21 cellular contexts compared by ENCODE assay signal in genomic region chr20:13644010-13644409, GRCh38. TPM values are rescaled to one million over a fixed set of nuclear protein-coding genes. Genes with fewer than 3 reads are reported as not detected.
DNase-seq lines count a peak whose midpoint lies in the region; ATAC-seq and TF ChIP-seq lines count a peak whose summit lies in the region.
"Had no signal": no experiment of that assay in that cellular context is flagged by ENCODE, and none has a peak within 500 bp of the region (broad histone marks: within the 10 kb centered on the region; RNA-seq: fewer than 3 reads in every experiment).

No MANE protein-coding gene starts in this region.

- no peak for ATAC-seq in SK-N-SH treated with all-trans-retinoic acid at 6 μM for 48 hours
- no peak for ATAC-seq in GM19035 (IDR thresholded peaks at IDR 0.05; ENCODE audit: unreplicated experiment)
- ATAC-seq: left cardiac atrium, Panc1, WTC11 had no signal

- intact Hi-C loops in PC-9 (cut with micrococcal nuclease; ENCODE audit: unreplicated experiment) = no loop called here

- H3K4me3 ChIP-seq in SK-N-SH (ENCODE audit: low read depth in 2 of 2, low read length in 1 of 2) = no peak overlapping the region
- H3K4me3 ChIP-seq in PC-9 = no peak overlapping the region
- no peak overlapping the region for H3K4me3 ChIP-seq in endodermal cell (ENCODE audit: low read length)
- H3K4me3 ChIP-seq: esophagus muscularis mucosa, tibial nerve had no signal

- POLR2A ChIA-PET in SK-N-SH (lab: Yijun Ruan, JAX) (no interaction called here), PC-9 (lab: Charles Lee; ENCODE audit: unreplicated experiment) (no interaction called here)

- TF ChIP-seq RAD21 in SK-N-SH (IDR thresholded peaks at IDR 0.05; ENCODE audit: low read length) = no peak

- H3K27ac Mint-ChIP-seq in endodermal cell = no peak overlapping the region
- no peak overlapping the region for H3K27ac Mint-ChIP-seq in T-helper 2 cell treated with Interferon-gamma antibody and Interleukin-4, amounts not matched to agents 5 μg/mL and 100 μg/mL, for 36 hours
- H3K27ac Mint-ChIP-seq: WTC11 had no signal

- 67% methylated on average over 4 of the region's 4 CpGs for WGBS in SK-N-SH (ENCODE audit: low lambda C conversion rate)
- WGBS in endodermal cell (ENCODE audit: insufficient coverage in 1 of 2, insufficient read length in 1 of 2), 2 experiments = 88 to 93% methylated on average over 2 to 4 of the region's 4 CpGs

- H3F3A ChIP-seq in SK-N-SH (replicated peaks; ENCODE audit: insufficient read depth) (peaks cover 3% of the 10 kb centered on the region), PC-9 (ENCODE audit: insufficient read depth, low read depth) (no peaks in the 10 kb centered on the region)

- H3K4me3 Mint-ChIP-seq in endodermal cell = no peak overlapping the region
- H3K4me3 Mint-ChIP-seq in T-helper 2 cell treated with Interferon-gamma antibody and Interleukin-4, amounts not matched to agents 5 μg/mL and 100 μg/mL, for 36 hours = no peak overlapping the region
- H3K4me3 Mint-ChIP-seq: WTC11 had no signal

- H3K27ac ChIP-seq in SK-N-SH (ENCODE audit: low read depth in 2 of 2, low read length in 1 of 2) = no peak overlapping the region
- H3K27ac ChIP-seq in PC-9 = no peak overlapping the region
- no peak overlapping the region for H3K27ac ChIP-seq in endodermal cell (ENCODE audit: low read depth, low read length)
- H3K27ac ChIP-seq: esophagus muscularis mucosa, tibial nerve had no signal

- peaks cover 27% of the 10 kb centered on the region for H3K4me1 Mint-ChIP-seq in endodermal cell
- peaks cover 3% of the 10 kb centered on the region for H3K4me1 Mint-ChIP-seq in T-helper 2 cell treated with Interferon-gamma antibody and Interleukin-4, amounts not matched to agents 5 μg/mL and 100 μg/mL, for 36 hours (ENCODE audit: low read depth)

- peaks cover 2% of the 10 kb centered on the region for H3K27me3 Mint-ChIP-seq in endodermal cell (ENCODE audit: insufficient read depth)
- peaks cover 8% of the 10 kb centered on the region for H3K27me3 Mint-ChIP-seq in T-helper 2 cell treated with Interferon-gamma antibody and Interleukin-4, amounts not matched to agents 5 μg/mL and 100 μg/mL, for 36 hours (ENCODE audit: low read depth)

- DNase-seq in SK-N-SH (no peak), PC-9 (peak in 1 of 2 experiments; percentile 62), endodermal cell (no peak), OCI-M1 (lab: John Stamatoyannopoulos, UW) (no peak)
- DNase-seq in T-helper 2 cell treated with Interferon-gamma antibody and Interleukin-4, amounts not matched to agents 5 μg/mL and 100 μg/mL, for 36 hours (ENCODE audit: low spot score) = no peak
- no peak for DNase-seq in stimulated activated CD8-positive, alpha-beta memory T cell treated with anti-CD3 and anti-CD28 coated beads, Interleukin-4, amount 100 ng/mL, for 48 hours
- DNase-seq: activated effector memory CD4-positive, alpha-beta T cell treated with anti-CD3 and anti-CD28 coated beads, Interleukin-2, amount 50 U/mL, for 16 hours; anterior cingulate cortex; hippocampal formation; Kasumi-1; left cardiac atrium; NCI-H187 treated with DMSO at 0.1 percent for 48 hours; occipital lobe; stimulated activated CD4-positive, alpha-beta T cell treated with anti-CD3 and anti-CD28 coated beads, Interleukin-4, amount 100 ng/mL, for 24 hours; T-helper 1 cell had no signal

- H3K4me1 ChIP-seq in SK-N-SH (ENCODE audit: control insufficient read depth in 1 of 2, insufficient read depth in 2 of 2, low read depth in 1 of 2, low read length in 1 of 2) (peaks cover 0 to 10% of the 10 kb centered on the region in 2 experiments; a peak in 1 of 4 replicates), PC-9 (replicated peaks; ENCODE audit: insufficient read depth) (peaks cover 5% of the 10 kb centered on the region), endodermal cell (ENCODE audit: control insufficient read depth, insufficient read depth, low read length) (no peaks in the 10 kb centered on the region)

- H3K4me2 ChIP-seq in SK-N-SH (no peak overlapping the region), PC-9 (0 out of 2 replicates have a peak overlapping the region, but pooled peaks have one; percentile 1)

- H3K27me3 ChIP-seq in SK-N-SH (ENCODE audit: insufficient read depth) (no peaks in the 10 kb centered on the region), PC-9 (ENCODE audit: insufficient read depth, low read depth) (no peaks in the 10 kb centered on the region), endodermal cell (ENCODE audit: control insufficient read depth, insufficient read depth, low read length, poor library complexity, severe bottlenecking) (no peaks in the 10 kb centered on the region)

- no peaks in the 10 kb centered on the region for H3K9me2 ChIP-seq in SK-N-SH
- no peaks in the 10 kb centered on the region for H3K9me2 ChIP-seq in PC-9 (ENCODE audit: insufficient read depth)

- TF ChIP-seq CTCF in SK-N-SH (IDR thresholded peaks at IDR 0.05) (0 out of 2 replicates have a peak, but pooled peaks have one; percentile 19), PC-9 (conservative IDR thresholded peaks at IDR 0.05) (no peak), endodermal cell (conservative IDR thresholded peaks at IDR 0.05) (peak; percentile 61)

- H4K20me1 ChIP-seq in SK-N-SH (ENCODE audit: insufficient read depth) (no peaks in the 10 kb centered on the region), PC-9 (ENCODE audit: insufficient read depth) (no peaks in the 10 kb centered on the region)

- H3K9ac ChIP-seq in SK-N-SH (no peak overlapping the region), endodermal cell (ENCODE audit: extremely low read depth, low read length, poor library complexity, severe bottlenecking) (no peak overlapping the region)

- CTCF ChIA-PET in SK-N-SH (lab: Yijun Ruan, JAX) = no interaction called here
- CTCF ChIA-PET in PC-9 (lab: Charles Lee) = no interaction called here

- H2AFZ ChIP-seq in SK-N-SH (ENCODE audit: low read depth) = no peak overlapping the region
- H2AFZ ChIP-seq in PC-9 = no peak overlapping the region

- no peaks in the 10 kb centered on the region for H3K36me3 Mint-ChIP-seq in endodermal cell (ENCODE audit: low read depth)
- H3K36me3 Mint-ChIP-seq in T-helper 2 cell treated with Interferon-gamma antibody and Interleukin-4, amounts not matched to agents 5 μg/mL and 100 μg/mL, for 36 hours (ENCODE audit: low read depth) = no peaks in the 10 kb centered on the region
- H3K36me3 Mint-ChIP-seq: WTC11 had no signal

- H3K79me2 ChIP-seq in SK-N-SH (ENCODE audit: insufficient read depth) = no peaks in the 10 kb centered on the region
- H3K79me2 ChIP-seq in PC-9 (ENCODE audit: low read depth) = no peaks in the 10 kb centered on the region

- no peaks in the 10 kb centered on the region for H3K9me3 ChIP-seq in SK-N-SH
- H3K9me3 ChIP-seq in PC-9 (ENCODE audit: insufficient read depth, low read depth) = no peaks in the 10 kb centered on the region
- no peaks in the 10 kb centered on the region for H3K9me3 ChIP-seq in endodermal cell (ENCODE audit: control insufficient read depth, low read length)
- H3K9me3 ChIP-seq: esophagus muscularis mucosa, tibial nerve had no signal

- peaks cover 9% of the 10 kb centered on the region for H3K9me3 Mint-ChIP-seq in endodermal cell
- H3K9me3 Mint-ChIP-seq in T-helper 2 cell treated with Interferon-gamma antibody and Interleukin-4, amounts not matched to agents 5 μg/mL and 100 μg/mL, for 36 hours = no peaks in the 10 kb centered on the region

- BruUV-seq in PC-9 (replicated peaks; lab: Mats Ljungman, UMichigan) = no TSS peak

- no peaks in the 10 kb centered on the region for H3K36me3 ChIP-seq in SK-N-SH (replicated peaks in 1 of 2; ENCODE audit: control insufficient read depth in 1 of 2, insufficient read depth in 2 of 2, low read length in 1 of 2)
- H3K36me3 ChIP-seq in PC-9 (ENCODE audit: low read depth) = no peaks in the 10 kb centered on the region
- no peaks in the 10 kb centered on the region for H3K36me3 ChIP-seq in endodermal cell (ENCODE audit: control insufficient read depth, insufficient read depth, low read length)
- H3K36me3 ChIP-seq: esophagus muscularis mucosa, tibial nerve had no signal

- TF ChIP-seq EP300 in SK-N-SH (IDR thresholded peaks at IDR 0.05; ENCODE audit: borderline replicate concordance in 1 of 2, low read depth in 1 of 2, low read length in 1 of 2) = no peak

TF ChIP-seq in SK-N-SH, 30 proteins besides CTCF, POLR2A, EP300 and RAD21:
- TF ChIP-seq FOXJ3 (CRISPR knock-in tag; IDR thresholded peaks at IDR 0.05) (no peak), RCOR1 (IDR thresholded peaks at IDR 0.05; ENCODE audit: low read length) (no peak)

TF ChIP-seq in SK-N-SH treated with all-trans-retinoic acid at 6 μM for 48 hours, 23 proteins besides CTCF, POLR2A, EP300 and RAD21 (continues in another document):
- TF ChIP-seq PATZ1 (CRISPR knock-in tag; IDR thresholded peaks at IDR 0.05; ENCODE audit: borderline replicate concordance) = no peak
- TF ChIP-seq TCF4 (CRISPR knock-in tag; IDR thresholded peaks at IDR 0.05; ENCODE audit: borderline replicate concordance) = no peak
- no peak for TF ChIP-seq OSR1 (CRISPR knock-in tag; IDR thresholded peaks at IDR 0.05)
- no peak for TF ChIP-seq TOX (CRISPR knock-in tag; IDR thresholded peaks at IDR 0.05; ENCODE audit: borderline replicate concordance)
- no peak for TF ChIP-seq PPARA (CRISPR knock-in tag; IDR thresholded peaks at IDR 0.05; ENCODE audit: borderline replicate concordance)
- TF ChIP-seq ZNF70 (CRISPR knock-in tag; IDR thresholded peaks at IDR 0.05) = no peak
- no peak for TF ChIP-seq ZFP3 (CRISPR knock-in tag; IDR thresholded peaks at IDR 0.05)
- TF ChIP-seq ZFP30 (CRISPR knock-in tag; IDR thresholded peaks at IDR 0.05) = no peak

RNA-seq across cellular contexts. Expression of gene TASP1, which starts 5.3 kb away (rescaled TPM):
- polyA plus RNA-seq in SK-N-SH (2012; rRNA removed) = 5.9 and 8.3 TPM in 2 replicates
- 7.9 and 9.8 TPM in 2 replicates for polyA plus RNA-seq in SK-N-SH (2012; cell fraction: cytosol; rRNA removed)
- polyA plus RNA-seq in SK-N-SH (2012; cell fraction: nucleus; rRNA removed) = 3.0 and 7.5 TPM in 2 replicates
- total RNA-seq in PC-9 (2021) = 24.9 and 25.9 TPM in 2 replicates
- total RNA-seq in endodermal cell = 10 to 100 TPM; 15.8 to 16.6 TPM
- polyA plus RNA-seq in endodermal cell (2013, experiment 1 of 2) = 4.9 TPM
- 4.6 TPM for polyA plus RNA-seq in endodermal cell (2013, experiment 2 of 2)
